ENCODE assay signal across 9 cellular contexts in the genomic region with DNA sequence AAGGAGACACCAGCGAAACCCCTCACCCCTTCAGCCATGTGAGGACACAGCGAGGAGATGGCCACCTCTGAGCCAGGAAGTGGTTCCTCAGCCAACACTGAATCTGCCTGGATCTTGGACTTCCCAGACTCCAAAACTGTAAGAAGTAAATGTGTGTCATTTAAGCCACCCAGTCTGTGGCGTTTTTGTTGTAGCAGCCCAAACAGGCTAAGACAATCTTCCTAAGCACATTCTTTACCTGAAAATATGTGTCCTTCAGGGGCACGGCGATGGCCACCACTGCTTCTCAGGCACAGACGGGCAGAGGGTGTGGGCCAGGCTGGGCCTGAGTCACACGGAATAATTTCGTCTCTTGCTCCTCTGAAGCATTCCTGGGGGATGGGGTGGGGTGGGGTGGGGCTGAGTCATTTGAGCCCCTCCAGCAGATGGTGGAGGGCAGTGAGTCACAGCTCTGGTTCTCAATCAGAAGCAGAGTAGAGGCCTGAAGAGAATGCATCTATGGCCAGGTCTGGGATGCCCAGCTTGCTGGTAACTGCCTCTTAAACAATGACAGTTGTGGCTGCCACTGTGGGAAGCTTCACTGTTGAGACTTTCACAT.
A peak's percentile ranks its signal among the peaks of the same experiment; 100 is the strongest.
DNase-seq lines count a peak whose midpoint lies in the region; ATAC-seq and TF ChIP-seq lines count a peak whose summit lies in the region.
"Had no signal": no experiment of that assay in that cellular context is flagged by ENCODE, and none has a peak within 500 bp of the region (broad histone marks: within the 10 kb centered on the region; RNA-seq: fewer than 3 reads in every experiment).

No MANE protein-coding gene starts in this region.

- no peak overlapping the region for H3K4me3 ChIP-seq in fibroblast of mammary gland (ENCODE audit: control insufficient read depth, low read depth, low read length)
- H3K4me3 ChIP-seq: BLaER1 had no signal

- no peaks in the 10 kb centered on the region for H3K36me3 Mint-ChIP-seq in stimulated activated effector memory CD8-positive, alpha-beta T cell treated with anti-CD3 and anti-CD28 coated beads, Interleukin-12 subunit alpha, Interleukin-12 subunit beta, amount 100 ng/mL, for 72 hours

- peaks cover 6% of the 10 kb centered on the region for H3K9me3 Mint-ChIP-seq in stimulated activated effector memory CD8-positive, alpha-beta T cell treated with anti-CD3 and anti-CD28 coated beads, Interleukin-12 subunit alpha, Interleukin-12 subunit beta, amount 100 ng/mL, for 72 hours

- no peaks in the 10 kb centered on the region for H3K4me1 Mint-ChIP-seq in stimulated activated effector memory CD8-positive, alpha-beta T cell treated with anti-CD3 and anti-CD28 coated beads, Interleukin-12 subunit alpha, Interleukin-12 subunit beta, amount 100 ng/mL, for 72 hours

- ATAC-seq in stimulated activated effector memory CD8-positive, alpha-beta T cell treated with anti-CD3 and anti-CD28 coated beads, Interleukin-12 subunit alpha, Interleukin-12 subunit beta, amount 100 ng/mL, for 72 hours = peak; percentile 88

- in situ Hi-C loops in GM13976 (cut with MboI; ENCODE audit: low sequenced_read_pairs, unreplicated experiment) = no loop called here

- TF ChIP-seq CTCF in fibroblast of mammary gland (conservative IDR thresholded peaks at IDR 0.05; ENCODE audit: control insufficient read depth, insufficient read depth, low read depth, low read length) (no peak), GM13976 (IDR thresholded peaks at IDR 0.05; ENCODE audit: borderline replicate concordance, control extremely low read depth, extremely low read depth, insufficient read depth, missing control alignments) (no peak), GM10266 (IDR thresholded peaks at IDR 0.05; ENCODE audit: control insufficient read depth, insufficient read depth, low read depth, missing control alignments) (no peak)

- H3K27ac Mint-ChIP-seq in stimulated activated effector memory CD8-positive, alpha-beta T cell treated with anti-CD3 and anti-CD28 coated beads, Interleukin-12 subunit alpha, Interleukin-12 subunit beta, amount 100 ng/mL, for 72 hours = no peak overlapping the region

- H3K4me3 Mint-ChIP-seq in stimulated activated effector memory CD8-positive, alpha-beta T cell treated with anti-CD3 and anti-CD28 coated beads, Interleukin-12 subunit alpha, Interleukin-12 subunit beta, amount 100 ng/mL, for 72 hours = no peak overlapping the region

- DNase-seq in activated CD4-positive, alpha-beta T cell treated with anti-CD3 and anti-CD28 coated beads for 48 hours = peak; percentile 28
- no peak for DNase-seq in activated CD4-positive, alpha-beta T cell treated with anti-CD3 and anti-CD28 coated beads for 4 hours
- DNase-seq in RPMI7951 (ENCODE audit: low read depth) = peak; percentile 98
- DNase-seq in fibroblast of mammary gland (ENCODE audit: low read depth) = peak; percentile 96
- peak in 1 of 2 donors; percentile 50 for DNase-seq in stimulated activated effector memory CD8-positive, alpha-beta T cell treated with anti-CD3 and anti-CD28 coated beads, Interleukin-12 subunit alpha, Interleukin-12 subunit beta, amount 100 ng/mL, for 72 hours (ENCODE audit: low spot score in 2 of 2)
- DNase-seq in GM13976 (ENCODE audit: low spot score) = no peak
- DNase-seq in mucosa of gallbladder (ENCODE audit: low spot score) = no peak
- no peak for DNase-seq in GM10266 (ENCODE audit: extremely low spot score)

Comparison
In these comparisons a context has a peak if more than half of its experiments do, and no peak if none do; other contexts are left out.
1. DNase-seq: peak in activated CD4-positive, alpha-beta T cell treated with anti-CD3 and anti-CD28 coated beads for 48 hours (single experiment), RPMI7951 (single experiment) and fibroblast of mammary gland (single experiment); none in activated CD4-positive, alpha-beta T cell treated with anti-CD3 and anti-CD28 coated beads for 4 hours (0 of 2), GM13976 (single experiment), mucosa of gallbladder (single experiment) and GM10266 (single experiment).